ENCODE assay signal across 8 cellular contexts in genomic region chr18:47150029-47150823, GRCh38. TPM values are rescaled to one million over a fixed set of nuclear protein-coding genes. Genes with fewer than 3 reads are reported as not detected.
A peak's percentile ranks its signal among the peaks of the same experiment; 100 is the strongest.
DNase-seq lines count a peak whose midpoint lies in the region; ATAC-seq, FAIRE-seq and TF ChIP-seq lines count a peak whose summit lies in the region.

TSS of gene HDHD2 (minus strand) at chr18:47150500. CDS start at chr18:47136439, 14,061 bp downstream.

- H3K27me3 ChIP-seq in mammary epithelial cell (ENCODE audit: insufficient read depth, low read length), result no peaks in the 10 kb centered on the region

- peak within 1 kb of the TSS; percentile 79 for H3K9ac ChIP-seq in mammary epithelial cell (ENCODE audit: insufficient read depth, low read length)

- H3K79me2 ChIP-seq in mammary epithelial cell (ENCODE audit: insufficient read depth, low read length), result peaks cover 48% of the 10 kb centered on the region

- CTCF ChIA-PET in A549 (lab: Yijun Ruan, JAX), result interaction anchor here (0.7 to 1.2 kb wide), 5 partner anchors 15 to 55 kb away, joined by 3 to 5 read pairs (median 3); no protein-coding TSS in a partner anchor
- CTCF ChIA-PET in mammary epithelial cell (lab: Charles Lee; ENCODE audit: low non-redundant PET), result interaction anchor here (0.5 to 1.0 kb wide), 2 partner anchors 54 to 599 kb away, joined by 5 to 12 read pairs; no protein-coding TSS in a partner anchor

- peak; percentile 58 to 74 for DNase-seq in A549 (ENCODE audit: low read depth in 1 of 2, low spot score in 1 of 2)
- DNase-seq in NCI-H2171 treated with DMSO at 0.1 percent for 48 hours (lab: John Stamatoyannopoulos, UW), result peak; percentile 83
- DNase-seq in mammary epithelial cell, result peak; percentile 80
- peak; percentile 89 for DNase-seq in iPS-NIHi7 (ENCODE audit: extremely low spot score)
- DNase-seq in smooth muscle cell of the brain vasculature (ENCODE audit: low read depth, low spot score), result peak; percentile 33

- H3K9me3 ChIP-seq in A549 (no peaks in the 10 kb centered on the region), mammary epithelial cell (replicated peaks; ENCODE audit: insufficient read depth, low read length) (no peaks in the 10 kb centered on the region)

- TF ChIP-seq CTCF in A549 (IDR thresholded peaks at IDR 0.05), result no peak
- no peak for TF ChIP-seq CTCF in WI38 (IDR thresholded peaks at IDR 0.05; ENCODE audit: low read depth, low read length)
- TF ChIP-seq CTCF in mammary epithelial cell (conservative IDR thresholded peaks at IDR 0.05 in 1 of 2, IDR thresholded peaks at IDR 0.05 in 1 of 2; ENCODE audit: extremely low read depth in 1 of 2, insufficient read depth in 1 of 2, low read depth in 1 of 2, low read length in 2 of 2), result no peak

- peak within 1 kb of the TSS; percentile 97 for H2AFZ ChIP-seq in mammary epithelial cell (ENCODE audit: low read depth, low read length)

- FAIRE-seq in A549 (lab: Jason Lieb, UNC), result no peak

- peak; percentile 83 for TF ChIP-seq POLR2A in A549 (IDR thresholded peaks at IDR 0.05; ENCODE audit: low read length)
- peak; percentile 90 for TF ChIP-seq POLR2A in GM18526 (IDR thresholded peaks at IDR 0.05; ENCODE audit: extremely low read depth, insufficient read length)

- H4K20me1 ChIP-seq in mammary epithelial cell (ENCODE audit: insufficient read depth, low read length), result no peaks in the 10 kb centered on the region

- POLR2A ChIA-PET in A549 (lab: Yijun Ruan, JAX), result interaction anchor here (0.5 to 1.5 kb wide), 12 partner anchors 13 to 656 kb away, joined by 3 to 8 read pairs (median 4); partner anchors contain the start of genes KATNAL2 and PIAS2

- intact Hi-C loops in mammary epithelial cell (cut with micrococcal nuclease), result loop anchor here (1.0 kb wide), 1 partner anchor 26 kb away; the partner anchor contains the start of gene IER3IP1

- peak within 1 kb of the TSS; percentile 54 for H3K4me3 ChIP-seq in A549
- H3K4me3 ChIP-seq in WI38 (ENCODE audit: low read depth, low read length), result peak within 1 kb of the TSS; percentile 82
- peak within 1 kb of the TSS; percentile 84 to 94 (median 92) for H3K4me3 ChIP-seq in mammary epithelial cell (replicated peaks in 1 of 3; ENCODE audit: insufficient read depth in 1 of 3, low read depth in 2 of 3, low read length in 3 of 3)

- peaks cover 4% of the 10 kb centered on the region for H3K36me3 ChIP-seq in mammary epithelial cell (ENCODE audit: insufficient read depth, low read length)

- 2% methylated on average over 17 of the region's 70 CpGs for WGBS in A549 (ENCODE audit: missing lambda C conversion rate)
- 3% methylated on average over 45 of the region's 70 CpGs for WGBS in mammary epithelial cell (ENCODE audit: low coverage, missing lambda C conversion rate)

- H3K27ac ChIP-seq in A549, result peak within 1 kb of the TSS; percentile 79 to 87
- H3K27ac ChIP-seq in mammary epithelial cell (ENCODE audit: insufficient read depth, low read depth, low read length), result peak within 1 kb of the TSS; percentile 69

- peaks cover 8% of the 10 kb centered on the region; the same call in 1 of the 3 replicates for H3K4me1 ChIP-seq in A549
- peaks cover 5% of the 10 kb centered on the region for H3K4me1 ChIP-seq in mammary epithelial cell (ENCODE audit: insufficient read depth, low read length)

- ATAC-seq in A549, result peak; percentile 97 to 98
- ATAC-seq in HG03064 (IDR thresholded peaks at IDR 0.05; ENCODE audit: low read depth, unreplicated experiment), result peak; percentile 92

- dilution Hi-C loops in mammary epithelial cell (cut with HindIII; ENCODE audit: low sequenced_read_pairs), result no loop called here

- no peak for TF ChIP-seq RAD21 in A549 (conservative IDR thresholded peaks at IDR 0.05 in 1 of 2, IDR thresholded peaks at IDR 0.05 in 1 of 2)

- in situ Hi-C loops in mammary epithelial cell (cut with MboI; ENCODE audit: low sequenced_read_pairs in 2 of 2), result no loop called here

- TF ChIP-seq EP300 in A549 (IDR thresholded peaks at IDR 0.05), result no peak

- BruUV-seq in mammary epithelial cell (replicated peaks; lab: Mats Ljungman, UMichigan), result TSS peak; percentile 22

- H3K4me2 ChIP-seq in A549, result peak within 1 kb of the TSS; percentile 80
- peak within 1 kb of the TSS; percentile 80 for H3K4me2 ChIP-seq in mammary epithelial cell (ENCODE audit: insufficient read depth, low read depth, low read length)

TF ChIP-seq in A549, 52 proteins besides CTCF, POLR2A, EP300 and RAD21:
- TF ChIP-seq HOXA7 (CRISPR knock-in tag; IDR thresholded peaks at IDR 0.05) (no peak), MAX (IDR thresholded peaks at IDR 0.05) (peak; percentile 69), FOXS1 (CRISPR knock-in tag; IDR thresholded peaks at IDR 0.05) (no peak), PBX3 (IDR thresholded peaks at IDR 0.05) (no peak), JUNB (IDR thresholded peaks at IDR 0.05) (no peak), RARB (CRISPR knock-in tag; IDR thresholded peaks at IDR 0.05) (no peak), RFX5 (IDR thresholded peaks at IDR 0.05) (no peak), MAZ (IDR thresholded peaks at IDR 0.05; ENCODE audit: borderline replicate concordance, low read depth, low read length) (no peak), EHMT2 (IDR thresholded peaks at IDR 0.05; ENCODE audit: low read depth) (no peak), HEYL (CRISPR knock-in tag; IDR thresholded peaks at IDR 0.05) (no peak), CHD2 (IDR thresholded peaks at IDR 0.05; ENCODE audit: low read length, partially characterized antibody) (no peak), NFE2L2 (conservative IDR thresholded peaks at IDR 0.05; ENCODE audit: low read length) (no peak), ZC3H11A (IDR thresholded peaks at IDR 0.05) (no peak), MYC (IDR thresholded peaks at IDR 0.05; ENCODE audit: borderline replicate concordance, low read length) (peak; percentile 4; the same call in 1 of the 2 replicates), HDAC2 (IDR thresholded peaks at IDR 0.05) (no peak), KDM1A (IDR thresholded peaks at IDR 0.05; ENCODE audit: low read depth) (no peak), CEBPB (IDR thresholded peaks at IDR 0.05) (no peak), JUN (IDR thresholded peaks at IDR 0.05) (peak; percentile 42 to 91; a peak in 4 of 5 replicates), ELK1 (IDR thresholded peaks at IDR 0.05; ENCODE audit: low read depth, low read length) (no peak), E2F6 (IDR thresholded peaks at IDR 0.05; ENCODE audit: borderline replicate concordance, low read depth) (peak; percentile 58), HOXB5 (CRISPR knock-in tag; IDR thresholded peaks at IDR 0.05) (no peak), BHLHE40 (IDR thresholded peaks at IDR 0.05; ENCODE audit: low read depth, low read length) (no peak), ESRRA (IDR thresholded peaks at IDR 0.05; ENCODE audit: borderline replicate concordance, low read length) (no peak), PHF8 (IDR thresholded peaks at IDR 0.05; ENCODE audit: borderline replicate concordance, low read depth) (peak; percentile 88; the same call in 1 of the 2 replicates), EHF (CRISPR knock-in tag; IDR thresholded peaks at IDR 0.05) (no peak), BCL3 (IDR thresholded peaks at IDR 0.05) (peak; percentile 66; the same call in 2 of the 3 replicates)

RNA-seq across cellular contexts. Expression of gene HDHD2, which starts in this region (rescaled TPM):
- polyA plus RNA-seq in A549 (2011; rRNA removed) (12.0 and 20.0 TPM in 2 replicates), A549 (2017; fragmentation: RNase III; extraction: RNeasy Plus Mini Kit Qiagen cat#74134 plus additional on column Dnase treatment) (16.1 to 18.0 TPM (median 16.7 TPM) in 3 replicates), mammary epithelial cell (6.2 TPM)
- polyA plus RNA-seq in A549 (2012; cell fraction: cytosol; rRNA removed), result 3.4 and 4.0 TPM in 2 replicates
- 3.0 and 3.1 TPM in 2 replicates for polyA plus RNA-seq in A549 (2012; cell fraction: nucleus; rRNA removed)
- polyA minus RNA-seq in A549 (2011; rRNA and poly(A)+ RNA removed), result 12.1 and 13.5 TPM in 2 replicates
- total RNA-seq in mammary epithelial cell, result 10 to 100 TPM; 18.3 to 28.6 TPM
- polyA minus RNA-seq in mammary epithelial cell, result 14.9 TPM

Comparison
In these comparisons a context has a peak if more than half of its experiments do, and no peak if none do; other contexts are left out.
1. Peak in every context shown above with its lines: DNase-seq, ATAC-seq, H3K4me3 ChIP-seq and H3K27ac ChIP-seq.
2. DNase-seq: peak in every context shown above with its lines; median percentile 89 in iPS-NIHi7; 83 in NCI-H2171 treated with DMSO at 0.1 percent for 48 hours; 80 in mammary epithelial cell; 66 in A549; 33 in smooth muscle cell of the brain vasculature.